Comparison of ENCODE assay signal across 8 cellular contexts in the genomic region with DNA sequence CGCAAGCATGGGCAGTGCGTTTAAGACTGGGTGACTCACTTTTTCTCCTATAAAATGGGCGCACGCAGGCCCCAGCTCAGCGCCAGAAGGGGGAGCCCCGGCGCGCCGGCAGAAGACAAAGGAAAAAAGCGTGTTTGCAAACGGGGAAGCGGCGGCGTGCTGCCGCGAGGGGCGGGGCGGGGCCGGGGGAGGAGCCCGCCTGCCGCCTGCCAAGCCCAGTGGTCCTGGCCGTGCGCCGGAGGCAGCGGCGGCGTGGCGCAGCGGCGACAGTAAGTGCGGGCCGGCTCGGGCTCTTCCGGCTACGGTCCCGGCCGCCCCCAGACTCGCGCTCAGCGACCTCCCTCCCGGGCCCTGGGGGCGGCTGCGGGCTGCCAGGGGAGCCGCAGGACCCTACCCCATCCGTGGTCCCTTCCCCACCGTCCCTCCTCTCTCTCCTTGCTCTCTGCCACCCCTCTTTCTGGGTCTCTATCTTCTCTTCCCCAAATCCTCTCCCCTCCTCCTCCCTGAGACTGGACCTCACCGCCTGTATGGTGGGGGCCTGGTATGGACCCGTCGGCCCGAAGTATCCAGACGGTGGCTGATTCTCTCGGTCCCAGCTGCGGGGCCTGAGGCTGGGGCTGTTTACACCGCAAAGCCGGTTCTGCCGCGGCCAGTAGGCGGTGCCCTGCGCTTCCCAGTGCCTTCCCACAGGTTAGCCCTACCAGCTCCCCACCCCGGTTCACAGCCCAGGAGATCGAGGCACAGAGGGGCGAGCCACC. TPM values are rescaled to one million over a fixed set of nuclear protein-coding genes. Genes with fewer than 3 reads are reported as not detected.
A peak's percentile ranks its signal among the peaks of the same experiment; 100 is the strongest.
DNase-seq lines count a peak whose midpoint lies in the region; ATAC-seq and TF ChIP-seq lines count a peak whose summit lies in the region.

Gene SLC29A3, plus strand, starts transcription at position 218 of the 758 bp plus-strand sequence. Its CDS starts 51 bp downstream, at position 269.

- H3K27ac ChIP-seq in HUES64 (ENCODE audit: low read depth, low read length) = no peak within 1 kb of the TSS
- peak within 1 kb of the TSS; percentile 69 for H3K27ac ChIP-seq in Panc1 (ENCODE audit: low read length)

- POLR2A ChIA-PET in Panc1 (lab: Charles Lee) = interaction anchor here (0.6 to 0.7 kb wide), 3 partner anchors 9 to 173 kb away, joined by 3 to 12 read pairs (median 9); no protein-coding TSS in a partner anchor
- POLR2A ChIA-PET in naive thymus-derived CD8-positive, alpha-beta T cell (lab: Charles Lee) = interaction anchor here (0.6 to 2.1 kb wide), 6 partner anchors 52 to 729 kb away, joined by 3 to 7 read pairs (median 4); partner anchors contain the start of gene VSIR

- H3K36me3 ChIP-seq in HUES64 (ENCODE audit: insufficient read depth, low read length) = peaks cover 15% of the 10 kb centered on the region; the same call in 1 of the 2 replicates
- H3K36me3 ChIP-seq in Panc1 (ENCODE audit: control insufficient read depth, insufficient read depth, low read length) = no peaks in the 10 kb centered on the region

- DNase-seq in Caki2 (ENCODE audit: low read depth) (peak; percentile 67), GM20000 (ENCODE audit: low spot score) (peak; percentile 94), Panc1 (ENCODE audit: low read depth, low spot score) (no peak), activated T-helper 1 cell treated with Interleukin-2 at 50 U/mL for 16 hours (ENCODE audit: low read depth) (peak; percentile 77), fibroblast of mammary gland (ENCODE audit: low read depth) (peak; percentile 63)
- peak; percentile 57 to 84 (median 70) for DNase-seq in naive thymus-derived CD8-positive, alpha-beta T cell
- DNase-seq in stimulated activated naive B cell treated with anti-CD40 and anti-IgM and Interleukin-4, amounts not matched to agents 10 μg/mL and 1 μg/mL and 100 μg/mL, for 72 hours = peak; percentile 68

- H3K4me3 Mint-ChIP-seq in naive thymus-derived CD8-positive, alpha-beta T cell = peak within 1 kb of the TSS; percentile 91 to 97 (median 94)
- H3K4me3 Mint-ChIP-seq in stimulated activated naive B cell treated with anti-CD40 and anti-IgM and Interleukin-4, amounts not matched to agents 10 μg/mL and 1 μg/mL and 100 μg/mL, for 72 hours = peak within 1 kb of the TSS; percentile 99 to 100

- no peaks in the 10 kb centered on the region for H3K27me3 Mint-ChIP-seq in naive thymus-derived CD8-positive, alpha-beta T cell
- H3K27me3 Mint-ChIP-seq in stimulated activated naive B cell treated with anti-CD40 and anti-IgM and Interleukin-4, amounts not matched to agents 10 μg/mL and 1 μg/mL and 100 μg/mL, for 72 hours = peaks cover 0 to 4% of the 10 kb centered on the region in 2 donors

- BruUV-seq in Panc1 (replicated peaks; lab: Mats Ljungman, UMichigan) = no TSS peak

- H3K27me3 ChIP-seq in HUES64 (ENCODE audit: insufficient read depth, low read length) = no peaks in the 10 kb centered on the region
- no peaks in the 10 kb centered on the region for H3K27me3 ChIP-seq in Panc1 (ENCODE audit: control insufficient read depth, insufficient read depth, low read length)

- H3K27ac Mint-ChIP-seq in naive thymus-derived CD8-positive, alpha-beta T cell = peak within 1 kb of the TSS in 9 of 10 donors; percentile 58 to 91 (median 86)
- peak within 1 kb of the TSS; percentile 98 for H3K27ac Mint-ChIP-seq in stimulated activated naive B cell treated with anti-CD40 and anti-IgM and Interleukin-4, amounts not matched to agents 10 μg/mL and 1 μg/mL and 100 μg/mL, for 72 hours

- peak; percentile 95 for ATAC-seq in Panc1
- peak; percentile 86 to 91 for ATAC-seq in naive thymus-derived CD8-positive, alpha-beta T cell
- ATAC-seq in stimulated activated naive B cell treated with anti-CD40 and anti-IgM and Interleukin-4, amounts not matched to agents 10 μg/mL and 1 μg/mL and 100 μg/mL, for 72 hours (replicated peaks) = peak; percentile 87 to 92

- CTCF ChIA-PET in Panc1 (lab: Charles Lee) = interaction anchor here (0.6 to 1.4 kb wide), 10 partner anchors 17 to 521 kb away, joined by 3 to 9 read pairs (median 5); no protein-coding TSS in a partner anchor

- in situ Hi-C loops in Caki2 (cut with HindIII; ENCODE audit: low pct_unique_long_range_greater_than_20kb, low sequenced_read_pairs) = no loop called here
- in situ Hi-C loops in Panc1 (cut with HindIII; ENCODE audit: low pct_unique_long_range_greater_than_20kb, low sequenced_read_pairs) = no loop called here

- H3K4me3 ChIP-seq in HUES64 (ENCODE audit: low read length) (peak within 1 kb of the TSS; percentile 77), Panc1 (ENCODE audit: low read depth in 2 of 2, low read length in 2 of 2) (peak within 1 kb of the TSS; percentile 75 to 80), fibroblast of mammary gland (ENCODE audit: control insufficient read depth, low read depth, low read length) (peak within 1 kb of the TSS; percentile 66)

- TF ChIP-seq CTCF in GM20000 (IDR thresholded peaks at IDR 0.05; ENCODE audit: extremely low read depth, missing control alignments) = peak; percentile 73
- TF ChIP-seq CTCF in Panc1 (IDR thresholded peaks at IDR 0.05) = peak; percentile 93
- TF ChIP-seq CTCF in fibroblast of mammary gland (conservative IDR thresholded peaks at IDR 0.05; ENCODE audit: control insufficient read depth, insufficient read depth, low read depth, low read length) = peak; percentile 60

- 0 out of 2 replicates have a peak, but pooled peaks cover 5% of the 10 kb centered on the region for H3K4me1 ChIP-seq in HUES64 (ENCODE audit: insufficient read depth, low read length)
- peaks cover 10% of the 10 kb centered on the region for H3K4me1 ChIP-seq in Panc1 (ENCODE audit: control insufficient read depth, insufficient read depth, low read length)

- H3K4me1 Mint-ChIP-seq in naive thymus-derived CD8-positive, alpha-beta T cell = peaks cover 21 to 50% (median 37%) of the 10 kb centered on the region in 4 donors
- peaks cover 21 to 24% of the 10 kb centered on the region in 2 donors for H3K4me1 Mint-ChIP-seq in stimulated activated naive B cell treated with anti-CD40 and anti-IgM and Interleukin-4, amounts not matched to agents 10 μg/mL and 1 μg/mL and 100 μg/mL, for 72 hours

- no peaks in the 10 kb centered on the region for H3K9me3 Mint-ChIP-seq in naive thymus-derived CD8-positive, alpha-beta T cell
- H3K9me3 Mint-ChIP-seq in stimulated activated naive B cell treated with anti-CD40 and anti-IgM and Interleukin-4, amounts not matched to agents 10 μg/mL and 1 μg/mL and 100 μg/mL, for 72 hours = peaks cover 0 to 1% of the 10 kb centered on the region in 2 donors

- under 1% methylated on average over 62 of the region's 62 CpGs for WGBS in HUES64

- H3K36me3 Mint-ChIP-seq in naive thymus-derived CD8-positive, alpha-beta T cell = peaks cover 5 to 17% (median 6%) of the 10 kb centered on the region in 3 donors
- peaks cover 10 to 12% of the 10 kb centered on the region in 2 donors for H3K36me3 Mint-ChIP-seq in stimulated activated naive B cell treated with anti-CD40 and anti-IgM and Interleukin-4, amounts not matched to agents 10 μg/mL and 1 μg/mL and 100 μg/mL, for 72 hours

- peak within 1 kb of the TSS; percentile 75 for H3K9ac ChIP-seq in HUES64 (ENCODE audit: low read depth, low read length)

- intact Hi-C loops in Panc1 (cut with micrococcal nuclease; ENCODE audit: unreplicated experiment) = loop anchor here (5.0 to 10.0 kb wide), 2 partner anchors 63 to 496 kb away; no protein-coding TSS in a partner anchor

- H3K9me3 ChIP-seq in HUES64 (ENCODE audit: insufficient read depth, low read depth, low read length) = no peaks in the 10 kb centered on the region
- H3K9me3 ChIP-seq in Panc1 (ENCODE audit: control insufficient read depth, insufficient read depth, low read depth, low read length) = no peaks in the 10 kb centered on the region

RNA-seq across cellular contexts. Expression of gene SLC29A3, which starts in this region (rescaled TPM):
- total RNA-seq in Caki2 (2014; rRNA removed; shearing (Covaris generic); ENCODE audit: low replicate concordance) = 0.41 and 3.9 TPM in 2 replicates
- polyA plus RNA-seq in HUES64 (2013, experiment 1 of 2) = 10.5 TPM
- 10.5 TPM for polyA plus RNA-seq in HUES64 (2013, experiment 2 of 2)
- total RNA-seq in Panc1 (2021; ENCODE audit: unreplicated experiment) = 7.6 TPM
- polyA plus RNA-seq in Panc1 (2012; ENCODE audit: insufficient read length) = 7.1 TPM
- 10 to 100 TPM in 1 of 2 experiments, 1 to 10 TPM in 1; 8.6 to 10.4 TPM for total RNA-seq in naive thymus-derived CD8-positive, alpha-beta T cell
- polyA plus RNA-seq in naive thymus-derived CD8-positive, alpha-beta T cell = 1 to 10 TPM; 3.7 to 8.2 (median 4.6) TPM
